In the genomic region with DNA sequence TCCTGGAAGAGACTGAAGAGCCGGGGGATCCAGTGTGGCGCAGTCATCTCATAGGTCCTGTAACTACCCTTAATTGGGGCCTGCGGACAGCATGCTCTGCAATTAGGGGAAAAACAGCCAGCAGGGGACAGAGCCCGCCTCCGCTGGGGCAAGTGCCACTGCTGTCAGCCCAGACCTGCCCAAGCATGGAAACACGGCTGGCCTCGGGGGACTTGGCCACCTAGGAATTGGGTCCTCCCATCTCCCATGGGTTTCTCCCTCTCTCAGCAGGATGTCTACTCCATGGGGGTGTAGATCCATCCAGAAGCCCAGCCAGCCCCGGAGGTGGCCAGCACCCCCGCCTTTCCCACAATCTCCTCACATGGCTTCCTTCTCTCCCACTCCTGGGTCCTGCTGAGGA, we compare ENCODE assay signal across 31 cellular contexts. TPM values are rescaled to one million over a fixed set of nuclear protein-coding genes. Genes with fewer than 3 reads are reported as not detected.
DNase-seq lines count a peak whose midpoint lies in the region; ATAC-seq, FAIRE-seq and TF ChIP-seq lines count a peak whose summit lies in the region.
"Had no signal": no experiment of that assay in that cellular context is flagged by ENCODE, and none has a peak within 500 bp of the region (broad histone marks: within the 10 kb centered on the region; RNA-seq: fewer than 3 reads in every experiment).

No MANE protein-coding gene starts in this region.

- no peaks in the 10 kb centered on the region for H3K36me3 ChIP-seq in K562 (ENCODE audit: control insufficient read depth, insufficient read depth, low read length)
- peaks cover 6% of the 10 kb centered on the region for H3K36me3 ChIP-seq in neural progenitor cell
- H3K36me3 ChIP-seq: lower lobe of right lung, SJCRH30 had no signal

- peak overlapping the region; percentile 92 for H3K27ac Mint-ChIP-seq in neural progenitor cell
- H3K27ac Mint-ChIP-seq: activated B cell treated with CpG ODN at 0.5 μM for 24 hours; activated CD8-positive, alpha-beta T cell treated with anti-CD3 and anti-CD28 coated beads, Interleukin-2, amount 10 ng/mL, durations not matched to agents 7 days and 5 days; activated naive CD4-positive, alpha-beta T cell treated with anti-CD3 and anti-CD28 coated beads, Interleukin-2, amount 10 ng/mL, durations not matched to agents 7 days and 5 days; HFFc6 had no signal

- peak; percentile 20 to 30 (median 29); a peak in 2 of 6 replicates for TF ChIP-seq CTCF in K562 (IDR thresholded peaks at IDR 0.05 in 2 of 3, conservative IDR thresholded peaks at IDR 0.05 in 1 of 3; ENCODE audit: insufficient read depth in 2 of 3, low read depth in 1 of 3, low read length in 3 of 3)
- no peak for TF ChIP-seq CTCF in neural progenitor cell (IDR thresholded peaks at IDR 0.05)

- H3K27me3 Mint-ChIP-seq in neural progenitor cell (ENCODE audit: insufficient read depth, low read depth) = peaks cover 9% of the 10 kb centered on the region

- H3K27ac ChIP-seq in K562 (ENCODE audit: extremely low read depth, low read depth, low read length) (no peak overlapping the region), neural progenitor cell (peak overlapping the region; percentile 92)
- H3K27ac ChIP-seq: 22Rv1, epithelial cell of prostate, lower lobe of right lung, SJCRH30 had no signal

- peaks cover 7% of the 10 kb centered on the region; the same call in 1 of the 2 replicates for H4K20me1 ChIP-seq in K562 (replicated peaks; ENCODE audit: control insufficient read depth, insufficient read depth, low read length)
- H4K20me1 ChIP-seq in neural progenitor cell (ENCODE audit: low read depth) = no peaks in the 10 kb centered on the region

- peaks cover 32 to 73% of the 10 kb centered on the region in 2 experiments for H3K27me3 ChIP-seq in K562 (ENCODE audit: control insufficient read depth in 2 of 2, insufficient read depth in 2 of 2, low read length in 2 of 2)
- H3K27me3 ChIP-seq in neural progenitor cell = no peaks in the 10 kb centered on the region

- peaks cover 61% of the 10 kb centered on the region for H3F3A ChIP-seq in neural progenitor cell (ENCODE audit: low read depth)

- H3K4me3 ChIP-seq in K562 = no peak overlapping the region
- no peak overlapping the region for H3K4me3 ChIP-seq in neural progenitor cell
- H3K4me3 ChIP-seq: lower lobe of right lung, SJCRH30 had no signal

- POLR2A ChIA-PET in K562 (lab: Yijun Ruan, JAX) = no interaction called here

- FAIRE-seq in K562 (lab: Jason Lieb, UNC) = no peak
- FAIRE-seq: islet of Langerhans had no signal

- ATAC-seq in K562 (peak; percentile 54), GM21786 (IDR thresholded peaks at IDR 0.05; ENCODE audit: unreplicated experiment) (no peak), left cardiac atrium (no peak)
- ATAC-seq: activated CD8-positive, alpha-beta T cell treated with anti-CD3 and anti-CD28 coated beads, Interleukin-2, amount 10 ng/mL, durations not matched to agents 7 days and 5 days; activated T-cell treated with anti-CD3 and anti-CD28 coated beads, Interleukin-2, amount 50 U/mL, for 4 hours; lower lobe of right lung; PC-3 had no signal

- H2AFZ ChIP-seq in K562 (ENCODE audit: low read depth, low read length) (peak overlapping the region; percentile 1; the same call in 1 of the 2 replicates), neural progenitor cell (replicated peaks) (no peak overlapping the region)

- H3K9me3 ChIP-seq in K562 (replicated peaks; ENCODE audit: control insufficient read depth, insufficient read depth, low read depth, low read length) (no peaks in the 10 kb centered on the region), neural progenitor cell (ENCODE audit: low read depth) (peaks cover 6% of the 10 kb centered on the region)
- H3K9me3 ChIP-seq: lower lobe of right lung had no signal

- H3K4me2 ChIP-seq in K562 (ENCODE audit: insufficient read depth, low read length) (no peak overlapping the region), neural progenitor cell (peak overlapping the region; percentile 37)

- peaks cover 6% of the 10 kb centered on the region for H3K9me3 Mint-ChIP-seq in neural progenitor cell
- H3K9me3 Mint-ChIP-seq: activated naive CD4-positive, alpha-beta T cell treated with anti-CD3 and anti-CD28 coated beads, Interleukin-2, amount 10 ng/mL, durations not matched to agents 7 days and 5 days had no signal

- DNase-seq in DMS 273 (lab: John Stamatoyannopoulos, UW; ENCODE audit: unreplicated experiment) (peak; percentile 21), DMS 273 treated with DMSO at 0.1 percent for 48 hours (lab: John Stamatoyannopoulos, UW) (no peak), NCI-H2107 (lab: John Stamatoyannopoulos, UW) (peak; percentile 31), K562 (ENCODE audit: extremely low read depth in 1 of 4, low spot score in 3 of 4) (no peak), neural progenitor cell (ENCODE audit: low spot score) (peak; percentile 58), left cardiac atrium (no peak), H4 (ENCODE audit: low spot score) (no peak)
- DNase-seq: activated B cell treated with CpG ODN at 0.5 μM for 24 hours; activated CD8-positive, alpha-beta T cell treated with anti-CD3 and anti-CD28 coated beads, Interleukin-2, amount 10 ng/mL, durations not matched to agents 7 days and 5 days; activated naive CD4-positive, alpha-beta T cell treated with anti-CD3 and anti-CD28 coated beads, Interleukin-2, amount 10 ng/mL, durations not matched to agents 7 days and 5 days; activated T-cell treated with anti-CD3 and anti-CD28 coated beads, Interleukin-2, amount 50 U/mL, for 4 hours; anterior cingulate cortex; central memory CD4-positive, alpha-beta T cell; DND-41; HFFc6; IMR-90; lower lobe of right lung; NCI-H774; nucleus accumbens; PC-3; SJCRH30 had no signal

- no peak for TF ChIP-seq EP300 in K562 (IDR thresholded peaks at IDR 0.05; ENCODE audit: low read length)

- H3K9me1 ChIP-seq in K562 (ENCODE audit: control insufficient read depth, insufficient read depth, low read length) = no peaks in the 10 kb centered on the region

- H3K9ac ChIP-seq in K562 (ENCODE audit: insufficient read depth in 1 of 2, low read depth in 2 of 2, low read length in 2 of 2) = peak overlapping the region in 1 of 2 experiments; percentile 63; a peak in 1 of 4 replicates
- no peak overlapping the region for H3K9ac ChIP-seq in neural progenitor cell

- CTCF ChIA-PET in K562 (lab: Yijun Ruan, JAX; ENCODE audit: low intra/inter-chr PET ratio) = no interaction called here

- H3K79me2 ChIP-seq in K562 (ENCODE audit: control insufficient read depth, insufficient read depth, low read length) = no peaks in the 10 kb centered on the region
- no peaks in the 10 kb centered on the region for H3K79me2 ChIP-seq in neural progenitor cell (ENCODE audit: low read depth)

- 12% methylated on average over 9 of the region's 9 CpGs for WGBS in K562 (ENCODE audit: insufficient coverage, low coverage, missing lambda C conversion rate)

- 0 out of 4 replicates have a peak, but pooled peaks of 1 of the 2 experiments have one; percentile 17 for TF ChIP-seq RAD21 in K562 (CRISPR knock-in tag; conservative IDR thresholded peaks at IDR 0.05 in 1 of 2, IDR thresholded peaks at IDR 0.05 in 1 of 2)

- BruUV-seq in K562 (replicated peaks; lab: Mats Ljungman, UMichigan) = no TSS peak

- intact Hi-C loops in K562 (cut with micrococcal nuclease) (no loop called here), left cardiac atrium (cut with DNase I) (no loop called here)

- H3K4me1 ChIP-seq in K562 (replicated peaks in 1 of 2; ENCODE audit: control insufficient read depth in 2 of 2, insufficient read depth in 2 of 2, low read length in 2 of 2) (peaks cover 0 to 11% of the 10 kb centered on the region in 2 experiments; a peak in 2 of 5 replicates), neural progenitor cell (peaks cover 51% of the 10 kb centered on the region)
- H3K4me1 ChIP-seq: lower lobe of right lung had no signal

- H3K4me1 Mint-ChIP-seq in neural progenitor cell = peaks cover 60% of the 10 kb centered on the region
- H3K4me1 Mint-ChIP-seq: activated B cell treated with CpG ODN at 0.5 μM for 24 hours; activated naive CD4-positive, alpha-beta T cell treated with anti-CD3 and anti-CD28 coated beads, Interleukin-2, amount 10 ng/mL, durations not matched to agents 7 days and 5 days had no signal

- H3K4me3 Mint-ChIP-seq in neural progenitor cell = no peak overlapping the region
- H3K4me3 Mint-ChIP-seq: activated B cell treated with CpG ODN at 0.5 μM for 24 hours; activated CD8-positive, alpha-beta T cell treated with anti-CD3 and anti-CD28 coated beads, Interleukin-2, amount 10 ng/mL, durations not matched to agents 7 days and 5 days; activated naive CD4-positive, alpha-beta T cell treated with anti-CD3 and anti-CD28 coated beads, Interleukin-2, amount 10 ng/mL, durations not matched to agents 7 days and 5 days; activated T-cell treated with anti-CD3 and anti-CD28 coated beads, Interleukin-2, amount 50 U/mL, for 4 hours; HFFc6 had no signal

- TF ChIP-seq POLR2A in K562 (conservative IDR thresholded peaks at IDR 0.05) = no peak

- in situ Hi-C loops in K562 (cut with MboI) = loop anchor here (10.0 kb wide), 1 partner anchor 277 kb away; no protein-coding TSS in a partner anchor

- peaks cover 6% of the 10 kb centered on the region for H3K36me3 Mint-ChIP-seq in neural progenitor cell
- H3K36me3 Mint-ChIP-seq: activated naive CD4-positive, alpha-beta T cell treated with anti-CD3 and anti-CD28 coated beads, Interleukin-2, amount 10 ng/mL, durations not matched to agents 7 days and 5 days had no signal

RNA-seq across cellular contexts. Expression of gene GHRH, which starts 3.6 kb away (rescaled TPM):
- total RNA-seq in K562 (2011; cell fraction: chromatin; rRNA removed; ENCODE audit: low replicate concordance) = not detected in 2 replicates
- not detected in 2 replicates for total RNA-seq in K562 (2011; cell fraction: nucleolus; rRNA removed)
- not detected in 2 replicates for total RNA-seq in K562 (2011; cell fraction: nucleoplasm; rRNA removed)
- total RNA-seq in K562 (2014; rRNA removed) = not detected in 2 replicates
- total RNA-seq in K562 (2014; rRNA removed; fragmentation: Illumina TruSeq; extraction: Trizol) = not detected in 2 replicates
- total RNA-seq in K562 (2015; rRNA removed; fragmentation: Illumina TruSeq; extraction: Trizol) = not detected in 2 replicates
- total RNA-seq in K562 (2021) = not detected in 2 replicates
- polyA plus RNA-seq in K562 (2011; rRNA removed) = not detected in 2 replicates
- not detected in 2 replicates for polyA plus RNA-seq in K562 (2011; cell fraction: cytosol; rRNA removed)
- not detected in 2 replicates for polyA plus RNA-seq in K562 (2011; cell fraction: nucleus; rRNA removed)
- polyA plus RNA-seq in K562 (2012) = not detected in 2 replicates
- not detected in 2 replicates for polyA plus RNA-seq in K562 (2014; fragmentation: Illumina TruSeq; extraction: Trizol)
- polyA plus RNA-seq in K562 (2014; fragmentation: Nextera tagmentation; extraction: Ambion mirVana) = not detected
- polyA plus RNA-seq in K562 (2014; rRNA removed) = not detected in 2 replicates
- not detected in 2 replicates for polyA minus RNA-seq in K562 (2011; rRNA and poly(A)+ RNA removed)
- polyA minus RNA-seq in K562 (2011; cell fraction: cytosol; rRNA and poly(A)+ RNA removed) = not detected in 2 replicates
- polyA minus RNA-seq in K562 (2011; cell fraction: nucleus; rRNA and poly(A)+ RNA removed) = not detected in 2 replicates
- 3.2 TPM in 1 of 2 replicates, not detected in the other for total RNA-seq in neural progenitor cell (ENCODE audit: low replicate concordance)
- total RNA-seq in left cardiac atrium = 10 to 100 TPM in 1 of 2 donors, 1 to 10 TPM in 1; 4.2 to 10.7 TPM
- total RNA-seq in H4 (2014; rRNA removed; shearing (Covaris generic)) = not detected in 2 replicates
- total RNA-seq: activated B cell treated with CpG ODN at 0.5 μM for 24 hours; activated CD8-positive, alpha-beta T cell treated with anti-CD3 and anti-CD28 coated beads, Interleukin-2, amount 10 ng/mL, durations not matched to agents 7 days and 5 days; activated T-cell treated with anti-CD3 and anti-CD28 coated beads, Interleukin-2, amount 50 U/mL, for 4 hours; dermis microvascular lymphatic vessel endothelial cell; fibroblast of villous mesenchyme; HFFc6; IMR-90; lower lobe of right lung; M059J; PC-3; renal cortical epithelial cell; SJCRH30; T-helper 2 cell treated with Interferon-gamma antibody and Interleukin-4, amounts not matched to agents 100 ng/mL and 5 ng/mL, for 36 hours; urinary bladder had no signal
- polyA plus RNA-seq: IMR-90, urinary bladder had no signal

RNA-seq across cellular contexts. Expression of gene MANBAL, which starts 31.5 kb away (rescaled TPM):
- total RNA-seq in K562 (2011; cell fraction: chromatin; rRNA removed; ENCODE audit: low replicate concordance) = 19.6 and 33.3 TPM in 2 replicates
- total RNA-seq in K562 (2011; cell fraction: nucleolus; rRNA removed) = 23.8 and 26.2 TPM in 2 replicates
- 29.3 and 40.0 TPM in 2 replicates for total RNA-seq in K562 (2011; cell fraction: nucleoplasm; rRNA removed)
- total RNA-seq in K562 (2014; rRNA removed) (9.2 and 15.5 TPM in 2 replicates), K562 (2014; rRNA removed; fragmentation: Illumina TruSeq; extraction: Trizol) (10.4 and 12.3 TPM in 2 replicates), K562 (2015; rRNA removed; fragmentation: Illumina TruSeq; extraction: Trizol) (14.1 and 16.3 TPM in 2 replicates), K562 (2021) (15.3 and 16.7 TPM in 2 replicates), neural progenitor cell (ENCODE audit: low replicate concordance) (32.7 and 44.8 TPM in 2 replicates), left cardiac atrium (10 to 100 TPM; 24.0 TPM)
- polyA plus RNA-seq in K562 (2011; rRNA removed) (30.0 and 35.0 TPM in 2 replicates), K562 (2014; fragmentation: Illumina TruSeq; extraction: Trizol) (27.9 and 31.6 TPM in 2 replicates), K562 (2014; fragmentation: Nextera tagmentation; extraction: Ambion mirVana) (10 to 100 TPM; 17.4 to 17.8 TPM), K562 (2014; rRNA removed) (24.8 and 25.3 TPM in 2 replicates)
- 55.8 and 75.0 TPM in 2 replicates for polyA plus RNA-seq in K562 (2011; cell fraction: cytosol; rRNA removed)
- 31.7 and 40.3 TPM in 2 replicates for polyA plus RNA-seq in K562 (2011; cell fraction: nucleus; rRNA removed)
- polyA plus RNA-seq in K562 (2012) = 20.9 and 26.2 TPM in 2 replicates
- 11.3 and 13.7 TPM in 2 replicates for polyA minus RNA-seq in K562 (2011; rRNA and poly(A)+ RNA removed)
- 8.8 and 12.4 TPM in 2 replicates for polyA minus RNA-seq in K562 (2011; cell fraction: cytosol; rRNA and poly(A)+ RNA removed)
- 4.8 and 6.2 TPM in 2 replicates for polyA minus RNA-seq in K562 (2011; cell fraction: nucleus; rRNA and poly(A)+ RNA removed)
- total RNA-seq in H4 (2014; rRNA removed; shearing (Covaris generic)) = 14.5 and 18.8 TPM in 2 replicates

Comparison
In these comparisons a context has a peak if more than half of its experiments do, and no peak if none do; other contexts are left out.
1. DNase-seq: peak in DMS 273 (single experiment), NCI-H2107 (single experiment) and neural progenitor cell (single experiment); none in DMS 273 treated with DMSO at 0.1 percent for 48 hours (single experiment), K562 (0 of 4), left cardiac atrium (single experiment) and H4 (single experiment).